8 cellular contexts compared by ENCODE assay signal in the genomic region with DNA sequence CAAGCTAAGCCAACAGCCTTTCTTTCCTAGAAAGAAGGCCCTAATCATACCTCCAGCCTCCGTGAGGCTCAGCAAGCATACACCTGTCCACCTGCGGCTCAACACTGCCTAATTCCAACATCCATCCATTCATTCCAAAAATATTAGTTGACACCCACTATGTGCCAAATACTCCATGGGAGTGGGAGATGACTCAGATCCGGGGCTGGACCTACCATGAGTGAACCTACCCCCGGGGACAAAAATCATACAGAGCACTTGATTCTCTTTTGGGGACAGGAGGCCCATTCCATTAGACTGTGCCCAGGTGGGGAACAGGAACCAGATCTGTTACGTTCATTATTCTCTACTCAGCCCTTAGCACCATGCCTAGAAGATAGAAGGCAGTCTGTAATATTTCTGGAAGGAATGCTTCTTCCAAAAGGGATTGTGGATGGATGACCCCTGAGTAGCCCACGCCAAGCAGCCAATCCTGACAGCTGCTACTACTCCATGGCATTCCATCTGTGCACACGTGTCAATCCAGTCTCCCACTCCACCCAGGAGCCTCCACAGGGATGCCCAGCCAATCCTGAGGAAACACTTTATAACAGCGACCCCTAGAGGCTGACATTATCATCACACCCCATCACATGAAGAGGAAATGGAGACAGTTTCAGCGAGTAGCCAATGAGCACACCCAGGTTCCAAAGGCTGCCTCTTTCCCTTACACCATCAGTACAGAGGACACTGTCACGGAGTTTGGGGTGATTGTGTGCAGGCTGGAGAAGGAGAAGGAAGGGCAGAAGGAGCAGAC.
DNase-seq lines count a peak whose midpoint lies in the region; TF ChIP-seq lines count a peak whose summit lies in the region.

No MANE protein-coding gene starts in this region.

- peak; percentile 95 for TF ChIP-seq CTCF in glutamatergic neuron (IDR thresholded peaks at IDR 0.05; ENCODE audit: partially characterized antibody, unreplicated experiment)

- peak overlapping the region; percentile 50 for H3K27ac Mint-ChIP-seq in glutamatergic neuron (ENCODE audit: unreplicated experiment)

- no peaks in the 10 kb centered on the region for H3K27me3 Mint-ChIP-seq in glutamatergic neuron (ENCODE audit: unreplicated experiment)

- H3K4me1 Mint-ChIP-seq in glutamatergic neuron (ENCODE audit: low read depth, unreplicated experiment) = peaks cover 12% of the 10 kb centered on the region

- H3K9me3 Mint-ChIP-seq in glutamatergic neuron (ENCODE audit: unreplicated experiment) = peaks cover 9% of the 10 kb centered on the region

- H3K36me3 Mint-ChIP-seq in glutamatergic neuron (ENCODE audit: unreplicated experiment) = no peaks in the 10 kb centered on the region

- DNase-seq in DMS53 (lab: John Stamatoyannopoulos, UW) (peak; percentile 64), DMS53 treated with DMSO at 0.1 percent for 48 hours (lab: John Stamatoyannopoulos, UW; ENCODE audit: unreplicated experiment) (no peak), HK-2 (ENCODE audit: unreplicated experiment) (peak; percentile 26), RPMI8226 (peak; percentile 5), glutamatergic neuron (peak; percentile 51), cortex of kidney (lab: John Stamatoyannopoulos, UW) (no peak), NK-92 (lab: John Stamatoyannopoulos, UW; ENCODE audit: unreplicated experiment) (no peak)
- DNase-seq in activated CD8-positive, alpha-beta memory T cell treated with anti-CD3 and anti-CD28 coated beads for 24 hours = no peak

- H3K4me3 Mint-ChIP-seq in glutamatergic neuron (ENCODE audit: unreplicated experiment) = no peak overlapping the region

Comparison
In these comparisons a context has a peak if more than half of its experiments do, and no peak if none do; other contexts are left out.
1. DNase-seq: peak in DMS53 (single experiment), HK-2 (single experiment), RPMI8226 (single experiment) and glutamatergic neuron (single experiment); none in DMS53 treated with DMSO at 0.1 percent for 48 hours (single experiment), cortex of kidney (single experiment), activated CD8-positive, alpha-beta memory T cell treated with anti-CD3 and anti-CD28 coated beads for 24 hours (single experiment) and NK-92 (single experiment).